1 cellular context compared by ENCODE assay signal in the genomic region with DNA sequence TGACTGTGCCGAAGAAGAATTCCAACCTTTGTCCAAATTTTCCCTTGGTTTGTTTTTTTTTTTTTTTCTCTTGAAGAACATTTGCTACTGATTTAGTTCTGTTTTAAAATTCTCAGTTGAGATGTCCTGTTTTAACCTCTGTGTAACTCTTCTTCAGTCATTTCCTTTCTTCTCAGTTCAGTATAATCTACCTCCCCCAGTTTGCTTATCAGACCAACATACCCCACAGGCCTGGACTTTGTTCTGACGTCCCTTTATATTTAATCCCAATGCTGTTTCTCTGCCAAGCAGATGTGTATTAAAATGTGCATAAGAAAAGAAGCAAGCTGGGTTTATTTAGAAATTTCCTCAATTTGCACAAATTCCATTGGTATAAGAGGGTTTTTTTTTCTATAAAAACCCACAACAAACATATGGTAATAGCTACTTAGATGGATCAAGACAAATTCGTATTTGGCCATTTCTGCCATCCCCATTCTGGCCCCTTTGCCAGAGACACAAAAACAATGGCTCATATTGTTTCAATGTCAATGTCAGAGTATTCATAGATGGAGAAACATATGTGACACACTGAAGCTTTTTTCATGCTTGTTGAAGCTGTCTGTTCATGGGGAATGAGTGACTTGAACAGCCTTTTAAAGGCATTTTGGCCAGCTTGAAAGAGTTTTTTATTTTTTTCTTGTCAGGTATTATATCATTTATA.
TF ChIP-seq lines count a peak whose summit lies in the region.

No MANE protein-coding gene starts in this region.

TF ChIP-seq in K562, 482 proteins besides CTCF, POLR2A, EP300 and RAD21 (continued from another document and continues in another):
- TF ChIP-seq ZKSCAN1 (IDR thresholded peaks at IDR 0.05; ENCODE audit: low read depth, low read length) (no peak), SOX6 (IDR thresholded peaks at IDR 0.05) (no peak), DPF2 (IDR thresholded peaks at IDR 0.05) (peak; percentile 78), ZC3H4 (CRISPR knock-in tag; IDR thresholded peaks at IDR 0.05; ENCODE audit: borderline replicate concordance) (no peak), TCF3 (CRISPR knock-in tag; IDR thresholded peaks at IDR 0.05) (peak; percentile 38; the same call in 1 of the 2 replicates), DMBX1 (CRISPR knock-in tag; IDR thresholded peaks at IDR 0.05; ENCODE audit: borderline replicate concordance) (no peak), ZNF830 (CRISPR knock-in tag; IDR thresholded peaks at IDR 0.05) (no peak), ZNF232 (CRISPR knock-in tag; IDR thresholded peaks at IDR 0.05) (no peak), IFI16 (CRISPR knock-in tag; IDR thresholded peaks at IDR 0.05) (no peak), SNRNP70 (optimal IDR thresholded peaks at IDR 0.05; ENCODE audit: low read depth, low read length) (no peak), U2AF1 (optimal IDR thresholded peaks at IDR 0.05; ENCODE audit: low read depth, low read length) (no peak), ETS2 (tag; IDR thresholded peaks at IDR 0.05; ENCODE audit: borderline replicate concordance, poor library complexity, severe bottlenecking) (no peak), SMARCA5 (IDR thresholded peaks at IDR 0.05) (no peak), KHSRP (IDR thresholded peaks at IDR 0.05) (no peak), ZNF695 (CRISPR knock-in tag; IDR thresholded peaks at IDR 0.05) (no peak), ZNF347 (CRISPR knock-in tag; IDR thresholded peaks at IDR 0.05; ENCODE audit: low read depth) (no peak), RBFOX2 (IDR thresholded peaks at IDR 0.05; ENCODE audit: low read depth, low read length) (0 out of 2 replicates have a peak, but pooled peaks have one; percentile 1), RBM17 (IDR thresholded peaks at IDR 0.05; ENCODE audit: borderline replicate concordance, low read depth, low read length) (no peak), ARID1B (IDR thresholded peaks at IDR 0.05) (peak; percentile 77), HNRNPUL1 (IDR thresholded peaks at IDR 0.05; ENCODE audit: low read length) (no peak), FOXA3 (CRISPR knock-in tag; conservative IDR thresholded peaks at IDR 0.05 in 1 of 2, IDR thresholded peaks at IDR 0.05 in 1 of 2) (no peak), ZNF75A (CRISPR knock-in tag; IDR thresholded peaks at IDR 0.05) (no peak), TAL1 (IDR thresholded peaks at IDR 0.05) (peak; percentile 64; the same call in 1 of the 2 replicates), RBM15 (IDR thresholded peaks at IDR 0.05; ENCODE audit: insufficient read depth, low read length) (no peak), SUPT5H (IDR thresholded peaks at IDR 0.05) (peak; percentile 43; the same call in 1 of the 2 replicates), CBFA2T3 (IDR thresholded peaks at IDR 0.05) (peak; percentile 76), SRSF1 (IDR thresholded peaks at IDR 0.05; ENCODE audit: low read depth, low read length) (no peak)
- TF ChIP-seq, protein P1, sequence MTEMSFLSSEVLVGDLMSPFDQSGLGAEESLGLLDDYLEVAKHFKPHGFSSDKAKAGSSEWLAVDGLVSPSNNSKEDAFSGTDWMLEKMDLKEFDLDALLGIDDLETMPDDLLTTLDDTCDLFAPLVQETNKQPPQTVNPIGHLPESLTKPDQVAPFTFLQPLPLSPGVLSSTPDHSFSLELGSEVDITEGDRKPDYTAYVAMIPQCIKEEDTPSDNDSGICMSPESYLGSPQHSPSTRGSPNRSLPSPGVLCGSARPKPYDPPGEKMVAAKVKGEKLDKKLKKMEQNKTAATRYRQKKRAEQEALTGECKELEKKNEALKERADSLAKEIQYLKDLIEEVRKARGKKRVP (CRISPR knock-in tag; IDR thresholded peaks at IDR 0.05) = no peak
- TF ChIP-seq, protein P2, sequence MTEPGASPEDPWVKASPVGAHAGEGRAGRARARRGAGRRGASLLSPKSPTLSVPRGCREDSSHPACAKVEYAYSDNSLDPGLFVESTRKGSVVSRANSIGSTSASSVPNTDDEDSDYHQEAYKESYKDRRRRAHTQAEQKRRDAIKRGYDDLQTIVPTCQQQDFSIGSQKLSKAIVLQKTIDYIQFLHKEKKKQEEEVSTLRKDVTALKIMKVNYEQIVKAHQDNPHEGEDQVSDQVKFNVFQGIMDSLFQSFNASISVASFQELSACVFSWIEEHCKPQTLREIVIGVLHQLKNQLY (CRISPR knock-in tag; conservative IDR thresholded peaks at IDR 0.05) = no peak
- TF ChIP-seq, protein P3, sequence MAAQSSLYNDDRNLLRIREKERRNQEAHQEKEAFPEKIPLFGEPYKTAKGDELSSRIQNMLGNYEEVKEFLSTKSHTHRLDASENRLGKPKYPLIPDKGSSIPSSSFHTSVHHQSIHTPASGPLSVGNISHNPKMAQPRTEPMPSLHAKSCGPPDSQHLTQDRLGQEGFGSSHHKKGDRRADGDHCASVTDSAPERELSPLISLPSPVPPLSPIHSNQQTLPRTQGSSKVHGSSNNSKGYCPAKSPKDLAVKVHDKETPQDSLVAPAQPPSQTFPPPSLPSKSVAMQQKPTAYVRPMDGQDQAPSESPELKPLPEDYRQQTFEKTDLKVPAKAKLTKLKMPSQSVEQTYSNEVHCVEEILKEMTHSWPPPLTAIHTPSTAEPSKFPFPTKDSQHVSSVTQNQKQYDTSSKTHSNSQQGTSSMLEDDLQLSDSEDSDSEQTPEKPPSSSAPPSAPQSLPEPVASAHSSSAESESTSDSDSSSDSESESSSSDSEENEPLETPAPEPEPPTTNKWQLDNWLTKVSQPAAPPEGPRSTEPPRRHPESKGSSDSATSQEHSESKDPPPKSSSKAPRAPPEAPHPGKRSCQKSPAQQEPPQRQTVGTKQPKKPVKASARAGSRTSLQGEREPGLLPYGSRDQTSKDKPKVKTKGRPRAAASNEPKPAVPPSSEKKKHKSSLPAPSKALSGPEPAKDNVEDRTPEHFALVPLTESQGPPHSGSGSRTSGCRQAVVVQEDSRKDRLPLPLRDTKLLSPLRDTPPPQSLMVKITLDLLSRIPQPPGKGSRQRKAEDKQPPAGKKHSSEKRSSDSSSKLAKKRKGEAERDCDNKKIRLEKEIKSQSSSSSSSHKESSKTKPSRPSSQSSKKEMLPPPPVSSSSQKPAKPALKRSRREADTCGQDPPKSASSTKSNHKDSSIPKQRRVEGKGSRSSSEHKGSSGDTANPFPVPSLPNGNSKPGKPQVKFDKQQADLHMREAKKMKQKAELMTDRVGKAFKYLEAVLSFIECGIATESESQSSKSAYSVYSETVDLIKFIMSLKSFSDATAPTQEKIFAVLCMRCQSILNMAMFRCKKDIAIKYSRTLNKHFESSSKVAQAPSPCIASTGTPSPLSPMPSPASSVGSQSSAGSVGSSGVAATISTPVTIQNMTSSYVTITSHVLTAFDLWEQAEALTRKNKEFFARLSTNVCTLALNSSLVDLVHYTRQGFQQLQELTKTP (IDR thresholded peaks at IDR 0.05; ENCODE audit: low read depth in 1 of 2, partially characterized antibody in 2 of 2) = no peak
- TF ChIP-seq, protein P4, sequence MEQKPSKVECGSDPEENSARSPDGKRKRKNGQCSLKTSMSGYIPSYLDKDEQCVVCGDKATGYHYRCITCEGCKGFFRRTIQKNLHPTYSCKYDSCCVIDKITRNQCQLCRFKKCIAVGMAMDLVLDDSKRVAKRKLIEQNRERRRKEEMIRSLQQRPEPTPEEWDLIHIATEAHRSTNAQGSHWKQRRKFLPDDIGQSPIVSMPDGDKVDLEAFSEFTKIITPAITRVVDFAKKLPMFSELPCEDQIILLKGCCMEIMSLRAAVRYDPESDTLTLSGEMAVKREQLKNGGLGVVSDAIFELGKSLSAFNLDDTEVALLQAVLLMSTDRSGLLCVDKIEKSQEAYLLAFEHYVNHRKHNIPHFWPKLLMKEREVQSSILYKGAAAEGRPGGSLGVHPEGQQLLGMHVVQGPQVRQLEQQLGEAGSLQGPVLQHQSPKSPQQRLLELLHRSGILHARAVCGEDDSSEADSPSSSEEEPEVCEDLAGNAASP (IDR thresholded peaks at IDR 0.05) = 0 out of 2 replicates have a peak, but pooled peaks have one; percentile 9
- TF ChIP-seq, protein P5, sequence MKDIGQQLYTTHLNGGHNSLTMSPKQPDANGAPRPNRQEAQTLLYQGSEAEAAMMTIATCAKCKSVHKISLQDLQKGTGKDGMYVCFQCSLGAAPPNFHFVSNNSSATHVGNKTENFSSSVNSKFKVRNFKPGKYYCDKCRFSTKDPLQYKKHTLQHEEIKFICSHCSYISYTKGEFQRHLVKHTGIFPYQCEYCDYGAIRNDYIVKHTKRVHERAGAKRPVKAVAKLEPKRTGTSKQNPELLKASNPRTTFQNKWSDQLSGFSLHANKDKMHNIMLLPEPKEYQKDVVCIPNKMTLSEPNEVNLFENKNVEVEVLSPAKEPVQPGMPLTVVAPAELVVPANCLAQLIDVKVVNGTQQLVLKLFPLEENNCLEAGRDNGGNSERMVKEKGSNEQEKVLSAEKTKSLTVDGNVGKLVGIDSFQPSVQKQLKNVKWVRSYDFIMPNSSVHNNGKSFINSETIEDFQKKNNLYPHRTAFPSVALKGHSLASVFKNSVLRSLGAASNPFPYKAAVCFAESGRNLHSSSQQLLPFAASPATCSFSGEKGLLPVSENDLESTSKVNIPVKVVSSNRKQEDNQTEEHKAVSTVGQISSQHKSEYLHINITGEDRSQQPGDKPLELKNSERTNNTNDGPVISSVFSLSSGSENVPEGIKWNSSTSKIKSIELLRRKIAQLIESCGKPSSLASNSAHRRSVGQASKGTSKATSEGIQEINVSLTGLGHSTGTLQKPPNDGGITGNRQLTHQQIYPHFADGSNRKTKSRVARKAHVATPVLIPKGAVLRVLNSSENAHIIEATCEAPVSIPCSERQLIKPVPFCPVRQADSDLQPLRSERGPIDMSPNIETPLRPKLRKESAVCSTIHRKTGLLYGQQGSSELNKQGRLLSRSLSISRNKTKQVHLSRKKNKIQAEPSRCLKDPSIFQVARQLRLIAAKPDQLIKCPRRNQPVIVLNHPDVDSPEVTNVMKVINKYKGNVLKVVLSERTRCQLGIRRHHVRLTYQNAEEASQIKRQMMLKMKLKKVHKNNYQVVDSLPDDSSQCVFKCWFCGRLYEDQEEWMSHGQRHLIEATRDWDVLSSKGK (CRISPR knock-in tag; IDR thresholded peaks at IDR 0.05) = no peak
- TF ChIP-seq, protein P6, sequence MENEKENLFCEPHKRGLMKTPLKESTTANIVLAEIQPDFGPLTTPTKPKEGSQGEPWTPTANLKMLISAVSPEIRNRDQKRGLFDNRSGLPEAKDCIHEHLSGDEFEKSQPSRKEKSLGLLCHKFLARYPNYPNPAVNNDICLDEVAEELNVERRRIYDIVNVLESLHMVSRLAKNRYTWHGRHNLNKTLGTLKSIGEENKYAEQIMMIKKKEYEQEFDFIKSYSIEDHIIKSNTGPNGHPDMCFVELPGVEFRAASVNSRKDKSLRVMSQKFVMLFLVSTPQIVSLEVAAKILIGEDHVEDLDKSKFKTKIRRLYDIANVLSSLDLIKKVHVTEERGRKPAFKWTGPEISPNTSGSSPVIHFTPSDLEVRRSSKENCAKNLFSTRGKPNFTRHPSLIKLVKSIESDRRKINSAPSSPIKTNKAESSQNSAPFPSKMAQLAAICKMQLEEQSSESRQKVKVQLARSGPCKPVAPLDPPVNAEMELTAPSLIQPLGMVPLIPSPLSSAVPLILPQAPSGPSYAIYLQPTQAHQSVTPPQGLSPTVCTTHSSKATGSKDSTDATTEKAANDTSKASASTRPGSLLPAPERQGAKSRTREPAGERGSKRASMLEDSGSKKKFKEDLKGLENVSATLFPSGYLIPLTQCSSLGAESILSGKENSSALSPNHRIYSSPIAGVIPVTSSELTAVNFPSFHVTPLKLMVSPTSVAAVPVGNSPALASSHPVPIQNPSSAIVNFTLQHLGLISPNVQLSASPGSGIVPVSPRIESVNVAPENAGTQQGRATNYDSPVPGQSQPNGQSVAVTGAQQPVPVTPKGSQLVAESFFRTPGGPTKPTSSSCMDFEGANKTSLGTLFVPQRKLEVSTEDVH (IDR thresholded peaks at IDR 0.05; ENCODE audit: low read depth, partially characterized antibody) = no peak
- TF ChIP-seq, protein P7, sequence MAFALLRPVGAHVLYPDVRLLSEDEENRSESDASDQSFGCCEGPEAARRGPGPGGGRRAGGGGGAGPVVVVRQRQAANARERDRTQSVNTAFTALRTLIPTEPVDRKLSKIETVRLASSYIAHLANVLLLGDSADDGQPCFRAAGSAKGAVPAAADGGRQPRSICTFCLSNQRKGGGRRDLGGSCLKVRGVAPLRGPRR (CRISPR knock-in tag; IDR thresholded peaks at IDR 0.05) = no peak
- TF ChIP-seq, protein P8, sequence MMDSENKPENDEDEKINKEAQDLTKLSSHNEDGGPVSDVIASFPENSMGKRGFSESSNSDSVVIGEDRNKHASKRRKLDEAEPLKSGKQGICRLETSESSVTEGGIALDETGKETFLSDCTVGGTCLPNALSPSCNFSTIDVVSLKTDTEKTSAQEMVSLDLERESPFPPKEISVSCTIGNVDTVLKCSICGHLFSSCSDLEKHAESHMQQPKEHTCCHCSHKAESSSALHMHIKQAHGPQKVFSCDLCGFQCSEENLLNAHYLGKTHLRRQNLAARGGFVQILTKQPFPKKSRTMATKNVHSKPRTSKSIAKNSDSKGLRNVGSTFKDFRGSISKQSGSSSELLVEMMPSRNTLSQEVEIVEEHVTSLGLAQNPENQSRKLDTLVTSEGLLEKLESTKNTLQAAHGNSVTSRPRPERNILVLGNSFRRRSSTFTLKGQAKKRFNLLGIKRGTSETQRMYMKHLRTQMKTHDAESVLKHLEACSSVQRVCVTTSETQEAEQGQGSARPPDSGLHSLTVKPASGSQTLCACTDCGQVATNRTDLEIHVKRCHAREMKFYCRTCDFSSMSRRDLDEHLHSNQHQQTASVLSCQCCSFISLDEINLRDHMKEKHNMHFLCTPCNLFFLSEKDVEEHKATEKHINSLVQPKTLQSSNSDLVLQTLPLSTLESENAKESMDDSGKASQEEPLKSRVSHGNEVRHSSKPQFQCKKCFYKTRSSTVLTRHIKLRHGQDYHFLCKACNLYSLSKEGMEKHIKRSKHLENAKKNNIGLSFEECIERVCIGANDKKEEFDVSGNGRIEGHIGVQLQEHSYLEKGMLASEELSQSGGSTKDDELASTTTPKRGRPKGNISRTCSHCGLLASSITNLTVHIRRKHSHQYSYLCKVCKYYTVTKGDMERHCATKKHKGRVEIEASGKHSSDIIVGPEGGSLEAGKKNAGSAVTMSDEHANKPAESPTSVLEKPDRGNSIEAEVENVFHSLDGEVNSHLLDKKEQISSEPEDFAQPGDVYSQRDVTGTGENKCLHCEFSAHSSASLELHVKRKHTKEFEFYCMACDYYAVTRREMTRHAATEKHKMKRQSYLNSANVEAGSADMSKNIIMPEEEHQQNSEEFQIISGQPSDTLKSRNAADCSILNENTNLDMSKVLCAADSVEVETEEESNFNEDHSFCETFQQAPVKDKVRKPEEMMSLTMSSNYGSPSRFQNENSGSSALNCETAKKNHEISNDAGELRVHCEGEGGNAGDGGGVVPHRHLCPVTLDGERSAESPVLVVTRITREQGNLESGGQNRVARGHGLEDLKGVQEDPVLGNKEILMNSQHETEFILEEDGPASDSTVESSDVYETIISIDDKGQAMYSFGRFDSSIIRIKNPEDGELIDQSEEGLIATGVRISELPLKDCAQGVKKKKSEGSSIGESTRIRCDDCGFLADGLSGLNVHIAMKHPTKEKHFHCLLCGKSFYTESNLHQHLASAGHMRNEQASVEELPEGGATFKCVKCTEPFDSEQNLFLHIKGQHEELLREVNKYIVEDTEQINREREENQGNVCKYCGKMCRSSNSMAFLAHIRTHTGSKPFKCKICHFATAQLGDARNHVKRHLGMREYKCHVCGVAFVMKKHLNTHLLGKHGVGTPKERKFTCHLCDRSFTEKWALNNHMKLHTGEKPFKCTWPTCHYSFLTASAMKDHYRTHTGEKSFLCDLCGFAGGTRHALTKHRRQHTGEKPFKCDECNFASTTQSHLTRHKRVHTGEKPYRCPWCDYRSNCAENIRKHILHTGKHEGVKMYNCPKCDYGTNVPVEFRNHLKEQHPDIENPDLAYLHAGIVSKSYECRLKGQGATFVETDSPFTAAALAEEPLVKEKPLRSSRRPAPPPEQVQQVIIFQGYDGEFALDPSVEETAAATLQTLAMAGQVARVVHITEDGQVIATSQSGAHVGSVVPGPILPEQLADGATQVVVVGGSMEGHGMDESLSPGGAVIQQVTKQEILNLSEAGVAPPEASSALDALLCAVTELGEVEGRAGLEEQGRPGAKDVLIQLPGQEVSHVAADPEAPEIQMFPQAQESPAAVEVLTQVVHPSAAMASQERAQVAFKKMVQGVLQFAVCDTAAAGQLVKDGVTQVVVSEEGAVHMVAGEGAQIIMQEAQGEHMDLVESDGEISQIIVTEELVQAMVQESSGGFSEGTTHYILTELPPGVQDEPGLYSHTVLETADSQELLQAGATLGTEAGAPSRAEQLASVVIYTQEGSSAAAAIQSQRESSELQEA (IDR thresholded peaks at IDR 0.05; ENCODE audit: low read depth) = no peak
